Comparison of ENCODE assay signal across 26 cellular contexts in genomic region chr14:41096131-41096530, GRCh38.
"Had no signal": no experiment of that assay in that cellular context is flagged by ENCODE, and none has a peak within 500 bp of the region (broad histone marks: within the 10 kb centered on the region; RNA-seq: fewer than 3 reads in every experiment).

No MANE protein-coding gene starts in this region.

- H3K27ac ChIP-seq: stomach, suprapubic skin, testis, thoracic aorta, thyroid gland, tibial artery, tibial nerve, transverse colon, upper lobe of left lung, upper lobe of right lung, uterus, vagina had no signal

- H3K27me3 ChIP-seq: stomach, suprapubic skin, testis, thyroid gland, tibial artery, tibial nerve, transverse colon, upper lobe of left lung, upper lobe of right lung, uterus, vagina had no signal

- H3K4me1 ChIP-seq: stomach, suprapubic skin, testis, thyroid gland, tibial artery, tibial nerve, transverse colon, upper lobe of left lung, upper lobe of right lung, uterus, vagina had no signal

- H3K36me3 ChIP-seq: stomach, suprapubic skin, thoracic aorta, thyroid gland, tibial artery, tibial nerve, transverse colon, upper lobe of left lung, upper lobe of right lung, uterus, vagina had no signal

- DNase-seq: stimulated activated CD4-positive, alpha-beta T cell treated with anti-CD3 and anti-CD28 coated beads, Interleukin-2, amount 100 ng/mL, for 48 hours; stimulated activated CD4-positive, alpha-beta T cell treated with anti-CD3 and anti-CD28 coated beads, Interleukin-4, amount 100 ng/mL, for 1 hour; stimulated activated CD4-positive, alpha-beta T cell treated with anti-CD3 and anti-CD28 coated beads, Interleukin-4, amount 100 ng/mL, for 24 hours; stimulated activated CD4-positive, alpha-beta T cell treated with anti-CD3 and anti-CD28 coated beads, Interleukin-4, amount 100 ng/mL, for 4 hours; stimulated activated CD8-positive, alpha-beta memory T cell treated with anti-CD3 and anti-CD28 coated beads, Interleukin-4, amount 100 ng/mL, for 48 hours; stimulated activated naive B cell treated with anti-CD40 and anti-IgM and Interleukin-4, amounts not matched to agents 10 μg/mL and 1 μg/mL and 100 μg/mL, for 72 hours; stimulated activated naive CD4-positive, alpha-beta T cell; stimulated activated naive CD4-positive, alpha-beta T cell treated with Interleukin-2 at 50 U/mL for 16 hours; stimulated activated naive CD8-positive, alpha-beta T cell treated with anti-CD3 and anti-CD28 coated beads, Interleukin-15, amount 100 ng/mL, for 72 hours; stimulated activated naive CD8-positive, alpha-beta T cell treated with anti-CD3 and anti-CD28 coated beads, Interleukin-15, Interleukin-2, amounts not matched to agents 100 U/mL and 50 U/mL, for 24 hours; stomach; substantia nigra; testis; thyroid gland; tibial artery; transverse colon; trophoblast cell; upper lobe of left lung; upper lobe of right lung; uterus had no signal

- ATAC-seq: stimulated activated effector memory CD8-positive, alpha-beta T cell treated with anti-CD3 and anti-CD28 coated beads, Interleukin-12 subunit alpha, Interleukin-12 subunit beta, amount 100 ng/mL, for 72 hours; stimulated activated memory B cell treated with anti-CD40 and anti-IgM and Interleukin-4, amounts not matched to agents 10 μg/mL and 1 μg/mL and 100 μg/mL, for 72 hours; stimulated activated naive B cell treated with anti-CD40 and anti-IgM and Interleukin-4, amounts not matched to agents 10 μg/mL and 1 μg/mL and 100 μg/mL, for 72 hours; stimulated activated naive CD8-positive, alpha-beta T cell treated with anti-CD3 and anti-CD28 coated beads, Interleukin-15, amount 100 ng/mL, for 72 hours; stimulated activated naive CD8-positive, alpha-beta T cell treated with anti-CD3 and anti-CD28 coated beads, Interleukin-15, Interleukin-2, amounts not matched to agents 100 U/mL and 50 U/mL, for 24 hours; upper lobe of right lung had no signal

- H3K9me3 ChIP-seq: suprapubic skin, testis, thoracic aorta, thyroid gland, tibial nerve, transverse colon, upper lobe of left lung, upper lobe of right lung, uterus, vagina had no signal

- H3K4me3 ChIP-seq: stomach, suprapubic skin, testis, thoracic aorta, thyroid gland, tibial artery, tibial nerve, transverse colon, upper lobe of left lung, upper lobe of right lung, uterus, vagina had no signal
